Comparison of ENCODE assay signal across 15 cellular contexts in the genomic region with DNA sequence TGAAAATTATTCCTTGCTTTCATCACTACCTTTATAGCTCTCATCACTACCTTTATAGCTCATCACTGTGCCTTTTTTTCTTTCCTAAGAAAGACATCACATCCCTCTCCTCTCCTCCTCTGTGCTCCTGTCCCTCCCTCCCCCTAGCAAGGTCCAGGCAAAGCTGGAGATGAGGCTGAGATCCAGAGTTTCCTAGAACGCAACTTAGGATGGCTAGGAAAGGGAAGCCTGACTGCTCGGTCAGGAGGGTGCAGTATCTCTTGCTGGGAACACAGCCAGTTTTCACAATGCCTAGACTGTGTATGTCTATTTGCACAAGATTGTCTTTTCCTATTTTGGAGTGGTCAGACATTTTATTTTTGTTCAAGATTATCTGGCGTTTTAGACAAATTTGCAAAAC. TPM values are rescaled to one million over a fixed set of nuclear protein-coding genes. Genes with fewer than 3 reads are reported as not detected.
DNase-seq lines count a peak whose midpoint lies in the region; ATAC-seq and TF ChIP-seq lines count a peak whose summit lies in the region.
"Had no signal": no experiment of that assay in that cellular context is flagged by ENCODE, and none has a peak within 500 bp of the region (broad histone marks: within the 10 kb centered on the region; RNA-seq: fewer than 3 reads in every experiment).

No MANE protein-coding gene starts in this region.

- H2BK120ac ChIP-seq in IMR-90 (ENCODE audit: low read depth, low read length) = no peak overlapping the region

- H3K27me3 ChIP-seq in IMR-90 (ENCODE audit: control insufficient read depth, insufficient read depth, low read length) (no peaks in the 10 kb centered on the region), right cardiac atrium (ENCODE audit: control insufficient read depth, insufficient read depth) (no peaks in the 10 kb centered on the region)

- peaks cover 12% of the 10 kb centered on the region for H3K36me3 ChIP-seq in IMR-90 (ENCODE audit: control insufficient read depth, insufficient read depth, low read length)

- ATAC-seq in IMR-90 (ENCODE audit: low read depth) = peak; percentile 83
- peak; percentile 30 to 39 for ATAC-seq in right cardiac atrium
- no peak for ATAC-seq in GM19328 (IDR thresholded peaks at IDR 0.05; ENCODE audit: unreplicated experiment)
- ATAC-seq in GM19463 (IDR thresholded peaks at IDR 0.05; ENCODE audit: unreplicated experiment) = no peak
- ATAC-seq in GM18505 (IDR thresholded peaks at IDR 0.05; ENCODE audit: unreplicated experiment) = no peak
- ATAC-seq in GM19395 (IDR thresholded peaks at IDR 0.05; ENCODE audit: unreplicated experiment) = no peak
- ATAC-seq: A549, GM12878, HepG2 had no signal

- intact Hi-C loops in IMR-90 (cut with micrococcal nuclease) (no loop called here), right cardiac atrium (cut with DNase I) (no loop called here)

- no peak overlapping the region for H3K4ac ChIP-seq in IMR-90 (ENCODE audit: low read depth, low read length)

- no peaks in the 10 kb centered on the region for H4K20me1 ChIP-seq in IMR-90 (ENCODE audit: insufficient read depth, low read length)

- no TSS peak for BruUV-seq in IMR-90 (replicated peaks; lab: Mats Ljungman, UMichigan)

- no peak overlapping the region for H2AK9ac ChIP-seq in IMR-90 (replicated peaks; ENCODE audit: low read depth, low read length, poor library complexity)

- TF ChIP-seq CTCF in IMR-90 (conservative IDR thresholded peaks at IDR 0.05; ENCODE audit: low read depth, low read length) (no peak), choroid plexus epithelial cell (conservative IDR thresholded peaks at IDR 0.05; ENCODE audit: low read depth, low read length) (no peak)

- no peak overlapping the region for H2BK15ac ChIP-seq in IMR-90 (ENCODE audit: low read depth, low read length)

- H3K9me3 ChIP-seq in IMR-90 (ENCODE audit: control insufficient read depth, insufficient read depth, low read length) (no peaks in the 10 kb centered on the region), right cardiac atrium (ENCODE audit: control insufficient read depth, low read length) (no peaks in the 10 kb centered on the region)
- H3K9me3 ChIP-seq: A549 had no signal

- H3K23ac ChIP-seq in IMR-90 (ENCODE audit: low read depth, low read length) = no peak overlapping the region

- no peak overlapping the region for H3K56ac ChIP-seq in IMR-90 (ENCODE audit: extremely low read depth, insufficient read depth, low read length)

- no peak overlapping the region for H2BK20ac ChIP-seq in IMR-90 (ENCODE audit: low read depth, low read length)

- no peak overlapping the region for H3K27ac ChIP-seq in IMR-90 (ENCODE audit: insufficient read depth, low read length)
- no peak overlapping the region for H3K27ac ChIP-seq in right cardiac atrium (ENCODE audit: low read length)
- H3K27ac ChIP-seq: A549 had no signal

- CTCF ChIA-PET in IMR-90 (lab: Yijun Ruan, JAX) = interaction anchor here (0.6 to 1.1 kb wide), 3 partner anchors 10 to 13 kb away, joined by 3 read pairs; no protein-coding TSS in a partner anchor

- no peak overlapping the region for H3K18ac ChIP-seq in IMR-90 (ENCODE audit: low read depth, low read length)

- H3K4me2 ChIP-seq in IMR-90 (ENCODE audit: low read depth, low read length) = no peak overlapping the region
- H3K4me2 ChIP-seq: A549 had no signal

- TF ChIP-seq POLR2A in IMR-90 (IDR thresholded peaks at IDR 0.05; ENCODE audit: low read depth, low read length) (no peak), GM18505 (IDR thresholded peaks at IDR 0.05; ENCODE audit: borderline replicate concordance, extremely low read depth, insufficient read depth, insufficient read length) (no peak)

- H4K91ac ChIP-seq in IMR-90 (ENCODE audit: insufficient read depth, low read depth, low read length) = no peak overlapping the region

- POLR2A ChIA-PET in IMR-90 (lab: Charles Lee; ENCODE audit: unreplicated experiment) = no interaction called here

- H4K5ac ChIP-seq in IMR-90 (ENCODE audit: low read depth, low read length) = no peak overlapping the region

- no peak overlapping the region for H2BK5ac ChIP-seq in IMR-90 (ENCODE audit: low read depth, low read length, poor library complexity, severe bottlenecking)

- H4K8ac ChIP-seq in IMR-90 (ENCODE audit: low read depth in 2 of 2, low read length in 2 of 2) = no peak overlapping the region

- no peak overlapping the region for H3K9ac ChIP-seq in IMR-90 (ENCODE audit: low read depth, low read length)

- peaks cover 3% of the 10 kb centered on the region; the same call in 1 of the 2 replicates for H3K4me1 ChIP-seq in IMR-90 (ENCODE audit: control insufficient read depth, insufficient read depth, low read length)
- H3K4me1 ChIP-seq in right cardiac atrium (ENCODE audit: control insufficient read depth, insufficient read depth, low read length) = peaks cover 2% of the 10 kb centered on the region
- H3K4me1 ChIP-seq: A549 had no signal

- dilution Hi-C loops in IMR-90 (cut with HindIII; ENCODE audit: low sequenced_read_pairs, unreplicated experiment) = no loop called here

- H2AFZ ChIP-seq in IMR-90 (replicated peaks; ENCODE audit: low read length, poor library complexity) = no peak overlapping the region

- DNase-seq in Ammon's horn (ENCODE audit: low spot score) (peak; percentile 1), IMR-90 (peak; percentile 27), choroid plexus epithelial cell (ENCODE audit: low read depth) (peak; percentile 22), right cardiac atrium (no peak)
- DNase-seq: CD8-positive, alpha-beta memory T cell; HCEC 1CT; HFFc6 had no signal

- H3K4me3 ChIP-seq in IMR-90 (ENCODE audit: insufficient read depth, low read depth, low read length) (no peak overlapping the region), choroid plexus epithelial cell (ENCODE audit: low read depth, low read length) (no peak overlapping the region), right cardiac atrium (ENCODE audit: low read length) (no peak overlapping the region)
- H3K4me3 ChIP-seq: A549, GM12878 had no signal

- H3K9me1 ChIP-seq in IMR-90 (ENCODE audit: insufficient read depth, low read length) = peaks cover 4% of the 10 kb centered on the region; the same call in 1 of the 2 replicates

- H3K79me1 ChIP-seq in IMR-90 (ENCODE audit: low read depth in 1 of 2, low read length in 2 of 2) = no peaks in the 10 kb centered on the region

- no peak overlapping the region for H3K14ac ChIP-seq in IMR-90 (replicated peaks; ENCODE audit: low read depth, low read length)

- in situ Hi-C loops in IMR-90 (cut with MboI; ENCODE audit: low sequenced_read_pairs) = no loop called here

- no CpG with 5 or more reads among the region's 3 CpGs for WGBS in IMR-90 (ENCODE audit: extremely low coverage in 2 of 2, insufficient read length in 1 of 2), 2 experiments
- WGBS in right cardiac atrium = 36% methylated on average over 3 of the region's 3 CpGs

- no peak for TF ChIP-seq RAD21 in IMR-90 (IDR thresholded peaks at IDR 0.05; ENCODE audit: low read length)

- no peak overlapping the region for H2AK5ac ChIP-seq in IMR-90 (ENCODE audit: low read depth, low read length)

TF ChIP-seq in IMR-90, 13 proteins besides CTCF, POLR2A, EP300 and RAD21:
- TF ChIP-seq RFX5 (IDR thresholded peaks at IDR 0.05; ENCODE audit: low read depth, low read length) (no peak), SMC3 (IDR thresholded peaks at IDR 0.05; ENCODE audit: low read depth, low read length) (no peak), CEBPB (IDR thresholded peaks at IDR 0.05; ENCODE audit: low read depth, low read length) (no peak), RCOR1 (IDR thresholded peaks at IDR 0.05; ENCODE audit: insufficient replicate concordance, low read length) (no peak), FOS (IDR thresholded peaks at IDR 0.05; ENCODE audit: low read depth, low read length) (no peak), NFE2L2 (IDR thresholded peaks at IDR 0.05; ENCODE audit: low read depth, low read length) (no peak), MAFK (IDR thresholded peaks at IDR 0.05; ENCODE audit: low read depth, low read length) (no peak)

RNA-seq across cellular contexts. Expression of a gene that starts 24.7 kb away (rescaled TPM):
- total RNA-seq in IMR-90 (2012; rRNA removed) = 10.8 and 12.9 TPM in 2 replicates
- 11.5 and 11.8 TPM in 2 replicates for polyA plus RNA-seq in IMR-90 (2012; rRNA removed)
- polyA plus RNA-seq in IMR-90 (2012; cell fraction: cytosol; rRNA removed) = 4.6 and 7.4 TPM in 2 replicates
- polyA plus RNA-seq in IMR-90 (2012; cell fraction: nucleus; rRNA removed; ENCODE audit: low replicate concordance) = 20.6 and 35.3 TPM in 2 replicates
- 10 to 100 TPM; 24.8 to 31.2 (median 28.0) TPM for total RNA-seq in right cardiac atrium
- 10.0 TPM for polyA plus RNA-seq in right cardiac atrium
- total RNA-seq: GM12878 had no signal
- polyA plus RNA-seq: CD14-positive monocyte; CD8-positive, alpha-beta memory T cell had no signal

Comparison
In these comparisons a context has a peak if more than half of its experiments do, and no peak if none do; other contexts are left out.
1. DNase-seq: peak in Ammon's horn (single experiment), IMR-90 (single experiment) and choroid plexus epithelial cell (single experiment); none in right cardiac atrium (0 of 3).
2. ATAC-seq: peak in IMR-90 (single experiment) and right cardiac atrium (2 of 2); none in GM19328 (single experiment), GM19463 (single experiment), GM18505 (single experiment) and GM19395 (single experiment).